In the genomic region with DNA sequence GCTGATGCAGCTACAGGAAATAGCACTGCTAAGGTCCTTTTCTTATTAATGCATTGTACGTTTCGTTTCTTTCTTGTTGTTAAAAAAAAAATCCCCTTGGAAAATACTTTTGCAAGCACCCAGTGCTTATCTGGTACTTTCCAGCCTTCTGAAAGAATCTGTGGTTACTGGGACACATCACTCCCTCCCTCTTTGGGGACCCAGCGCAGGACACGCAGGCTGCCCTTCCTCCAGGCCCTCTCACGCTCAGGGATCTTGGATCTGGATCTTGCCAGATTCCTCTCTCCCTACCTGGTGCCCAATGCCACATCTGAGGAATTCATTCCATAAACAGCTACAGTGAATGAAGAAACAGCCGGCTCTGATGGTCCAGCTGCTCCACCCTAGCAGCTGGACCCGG, we compare ENCODE assay signal across 1 cellular context.
TF ChIP-seq lines count a peak whose summit lies in the region.

No MANE protein-coding gene starts in this region.

TF ChIP-seq in H1, 55 proteins besides CTCF, POLR2A, EP300 and RAD21:
- TF ChIP-seq KDM5A (IDR thresholded peaks at IDR 0.05; ENCODE audit: low read length) (no peak), SIN3A (conservative IDR thresholded peaks at IDR 0.05 in 1 of 2, IDR thresholded peaks at IDR 0.05 in 1 of 2; ENCODE audit: low read depth in 1 of 2, low read length in 2 of 2) (no peak), CREB1 (IDR thresholded peaks at IDR 0.05) (no peak), SIRT6 (IDR thresholded peaks at IDR 0.05; ENCODE audit: low read length) (no peak), EGR1 (IDR thresholded peaks at IDR 0.05; ENCODE audit: borderline replicate concordance, low read depth, low read length) (no peak), JUN (IDR thresholded peaks at IDR 0.05; ENCODE audit: low read depth, low read length) (no peak), TAF1 (IDR thresholded peaks at IDR 0.05; ENCODE audit: low read depth, low read length) (no peak), SP2 (IDR thresholded peaks at IDR 0.05; ENCODE audit: low read length) (no peak), RNF2 (IDR thresholded peaks at IDR 0.05; ENCODE audit: borderline replicate concordance, low read depth, low read length, missing control alignments, poor library complexity, severe bottlenecking) (no peak), BACH1 (IDR thresholded peaks at IDR 0.05; ENCODE audit: low read length) (no peak), ASH2L (IDR thresholded peaks at IDR 0.05; ENCODE audit: low read length) (no peak), FOSL1 (IDR thresholded peaks at IDR 0.05; ENCODE audit: insufficient read depth, low read depth, low read length) (no peak), CHD1 (IDR thresholded peaks at IDR 0.05; ENCODE audit: low read depth, low read length) (no peak), TCF12 (IDR thresholded peaks at IDR 0.05; ENCODE audit: low read depth, low read length) (no peak), EZH2 (IDR thresholded peaks at IDR 0.05; ENCODE audit: low read depth, low read length, severe bottlenecking) (no peak), ZNF274 (IDR thresholded peaks at IDR 0.05; ENCODE audit: borderline replicate concordance, extremely low read depth, low read length) (no peak), JUND (IDR thresholded peaks at IDR 0.05; ENCODE audit: low read length) (no peak)
- TF ChIP-seq, protein P1, sequence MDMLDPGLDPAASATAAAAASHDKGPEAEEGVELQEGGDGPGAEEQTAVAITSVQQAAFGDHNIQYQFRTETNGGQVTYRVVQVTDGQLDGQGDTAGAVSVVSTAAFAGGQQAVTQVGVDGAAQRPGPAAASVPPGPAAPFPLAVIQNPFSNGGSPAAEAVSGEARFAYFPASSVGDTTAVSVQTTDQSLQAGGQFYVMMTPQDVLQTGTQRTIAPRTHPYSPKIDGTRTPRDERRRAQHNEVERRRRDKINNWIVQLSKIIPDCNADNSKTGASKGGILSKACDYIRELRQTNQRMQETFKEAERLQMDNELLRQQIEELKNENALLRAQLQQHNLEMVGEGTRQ (IDR thresholded peaks at IDR 0.05; ENCODE audit: low read length), result no peak
- TF ChIP-seq, protein P2, sequence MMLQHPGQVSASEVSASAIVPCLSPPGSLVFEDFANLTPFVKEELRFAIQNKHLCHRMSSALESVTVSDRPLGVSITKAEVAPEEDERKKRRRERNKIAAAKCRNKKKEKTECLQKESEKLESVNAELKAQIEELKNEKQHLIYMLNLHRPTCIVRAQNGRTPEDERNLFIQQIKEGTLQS (IDR thresholded peaks at IDR 0.05; ENCODE audit: insufficient read depth, low read depth, low read length), result no peak
TF ChIP-seq in H1: peak in this region for 0.
